ENCODE assay signal across 8 cellular contexts in genomic region chr19:57499680-57500395, GRCh38. TPM values are rescaled to one million over a fixed set of nuclear protein-coding genes. Genes with fewer than 3 reads are reported as not detected.
DNase-seq lines count a peak whose midpoint lies in the region; ATAC-seq and TF ChIP-seq lines count a peak whose summit lies in the region.
"Not testable (repeated sequence)": the region's sequence is repeated elsewhere in the genome, so short reads cannot be mapped to it uniquely, and the experiment has no call there.

Gene ZNF773, plus strand, starts transcription at chr19:57499938. Its CDS starts 143 bp downstream, at chr19:57500081.

- H2AFZ ChIP-seq in fibroblast of lung (ENCODE audit: low read length): peak within 1 kb of the TSS; percentile 71

- H3K4me1 Mint-ChIP-seq in activated T-cell treated with anti-CD3 and anti-CD28 coated beads, Interleukin-2, amount 50 U/mL, for 72 hours (ENCODE audit: low read depth): peaks cover 33% of the 10 kb centered on the region
- peaks cover 21 to 36% (median 32%) of the 10 kb centered on the region in 7 donors for H3K4me1 Mint-ChIP-seq in naive thymus-derived CD4-positive, alpha-beta T cell
- H3K4me1 Mint-ChIP-seq in stimulated activated effector memory CD8-positive, alpha-beta T cell treated with anti-CD3 and anti-CD28 coated beads, Interleukin-12 subunit alpha, Interleukin-12 subunit beta, amount 100 ng/mL, for 72 hours: peaks cover 25% of the 10 kb centered on the region

- H3K27ac Mint-ChIP-seq in activated T-cell treated with anti-CD3 and anti-CD28 coated beads, Interleukin-2, amount 50 U/mL, for 72 hours: peak within 1 kb of the TSS; percentile 91
- peak within 1 kb of the TSS; percentile 78 to 96 (median 87) for H3K27ac Mint-ChIP-seq in naive thymus-derived CD4-positive, alpha-beta T cell
- peak within 1 kb of the TSS; percentile 85 for H3K27ac Mint-ChIP-seq in stimulated activated effector memory CD8-positive, alpha-beta T cell treated with anti-CD3 and anti-CD28 coated beads, Interleukin-12 subunit alpha, Interleukin-12 subunit beta, amount 100 ng/mL, for 72 hours

- H3K4me2 ChIP-seq in fibroblast of lung (ENCODE audit: extremely low read depth, insufficient read depth, low read length): peak within 1 kb of the TSS; percentile 72

- TF ChIP-seq POLR2A in Peyer's patch (IDR thresholded peaks at IDR 0.05): peak; percentile 57 to 58

- TF ChIP-seq CTCF in Peyer's patch (IDR thresholded peaks at IDR 0.05); fibroblast of lung (conservative IDR thresholded peaks at IDR 0.05 in 1 of 2, IDR thresholded peaks at IDR 0.05 in 1 of 2; ENCODE audit: low read depth in 1 of 2, low read length in 2 of 2): not testable (repeated sequence)

- H3K9me3 Mint-ChIP-seq in activated T-cell treated with anti-CD3 and anti-CD28 coated beads, Interleukin-2, amount 50 U/mL, for 72 hours: peaks cover 22 to 30% of the 10 kb centered on the region in 2 donors
- peaks cover 18 to 91% (median 52%) of the 10 kb centered on the region in 11 donors for H3K9me3 Mint-ChIP-seq in naive thymus-derived CD4-positive, alpha-beta T cell
- H3K9me3 Mint-ChIP-seq in stimulated activated effector memory CD8-positive, alpha-beta T cell treated with anti-CD3 and anti-CD28 coated beads, Interleukin-12 subunit alpha, Interleukin-12 subunit beta, amount 100 ng/mL, for 72 hours: peaks cover 31% of the 10 kb centered on the region

- H3K4me1 ChIP-seq in Peyer's patch; fibroblast of lung (ENCODE audit: control insufficient read depth, extremely low read depth, insufficient read depth, low read length); naive thymus-derived CD4-positive, alpha-beta T cell (ENCODE audit: control insufficient read depth in 2 of 2, insufficient read depth in 2 of 2, low read length in 2 of 2): not testable (repeated sequence)

- peaks cover 0 to 32% (median 0%) of the 10 kb centered on the region in 3 donors for H3K36me3 ChIP-seq in Peyer's patch
- H3K36me3 ChIP-seq in fibroblast of lung (ENCODE audit: control insufficient read depth, insufficient read depth, low read length): not testable (repeated sequence)
- peaks cover 0 to 30% (median 9%) of the 10 kb centered on the region in 3 experiments for H3K36me3 ChIP-seq in naive thymus-derived CD4-positive, alpha-beta T cell (ENCODE audit: control insufficient read depth in 2 of 3, insufficient read depth in 3 of 3, low read length in 3 of 3)

- H3K9ac ChIP-seq in fibroblast of lung (ENCODE audit: insufficient read depth, low read length): peak within 1 kb of the TSS; percentile 88

- peak; percentile 96 for ATAC-seq in GM21723 (IDR thresholded peaks at IDR 0.05; ENCODE audit: unreplicated experiment)
- ATAC-seq in activated T-cell treated with anti-CD3 and anti-CD28 coated beads, Interleukin-2, amount 50 U/mL, for 72 hours (replicated peaks in 1 of 2): peak; percentile 98 to 99
- ATAC-seq in naive thymus-derived CD4-positive, alpha-beta T cell: peak; percentile 99
- ATAC-seq in stimulated activated effector memory CD8-positive, alpha-beta T cell treated with anti-CD3 and anti-CD28 coated beads, Interleukin-12 subunit alpha, Interleukin-12 subunit beta, amount 100 ng/mL, for 72 hours: peak; percentile 100

- CTCF ChIA-PET in naive thymus-derived CD4-positive, alpha-beta T cell (lab: Charles Lee): not testable (repeated sequence)

- H3K27ac ChIP-seq in Peyer's patch: peak within 1 kb of the TSS; percentile 81 to 90 (median 88)
- peak within 1 kb of the TSS; percentile 78 for H3K27ac ChIP-seq in fibroblast of lung (ENCODE audit: insufficient read depth, low read length)
- peak within 1 kb of the TSS; percentile 82 for H3K27ac ChIP-seq in naive thymus-derived CD4-positive, alpha-beta T cell (ENCODE audit: low read depth, low read length)

- H3K9me3 ChIP-seq in Peyer's patch: peaks cover 0 to 25% (median 0%) of the 10 kb centered on the region in 4 donors
- H3K9me3 ChIP-seq in fibroblast of lung (ENCODE audit: control insufficient read depth, insufficient read depth, low read depth, low read length): not testable (repeated sequence)
- peaks cover 0 to 47% (median 21%) of the 10 kb centered on the region in 3 experiments for H3K9me3 ChIP-seq in naive thymus-derived CD4-positive, alpha-beta T cell (ENCODE audit: control insufficient read depth in 2 of 3, low read length in 3 of 3)

- intact Hi-C loops in naive thymus-derived CD4-positive, alpha-beta T cell (cut with micrococcal nuclease): loop anchor here (1.0 to 10.0 kb wide), 13 partner anchors 13 to 1105 kb away; partner anchors contain the start of genes ZNF211 (in 2 of the 2), ZNF419 (in 2 of the 2), ZNF549 (in 2 of the 2) and ZNF749 (in 2 of the 2)

- H3K27me3 ChIP-seq in Peyer's patch; fibroblast of lung (ENCODE audit: control insufficient read depth, insufficient read depth, low read length); naive thymus-derived CD4-positive, alpha-beta T cell (ENCODE audit: control insufficient read depth in 2 of 2, insufficient read depth in 2 of 2, low read length in 2 of 2): not testable (repeated sequence)

- H3K79me2 ChIP-seq in fibroblast of lung (ENCODE audit: control insufficient read depth, insufficient read depth, low read length): peaks cover 22% of the 10 kb centered on the region

- H3K4me3 ChIP-seq in Peyer's patch: peak within 1 kb of the TSS; percentile 58 to 98 (median 78)
- H3K4me3 ChIP-seq in fibroblast of lung (replicated peaks in 1 of 4; ENCODE audit: control extremely low read depth in 1 of 4, insufficient read depth in 1 of 4, low read depth in 3 of 4, low read length in 4 of 4): peak within 1 kb of the TSS; percentile 61 to 78 (median 64)
- peak within 1 kb of the TSS; percentile 54 for H3K4me3 ChIP-seq in naive thymus-derived CD4-positive, alpha-beta T cell (ENCODE audit: low read length)

- peaks cover 44 to 57% of the 10 kb centered on the region in 2 donors for H3K36me3 Mint-ChIP-seq in activated T-cell treated with anti-CD3 and anti-CD28 coated beads, Interleukin-2, amount 50 U/mL, for 72 hours (ENCODE audit: insufficient read depth in 2 of 2)
- H3K36me3 Mint-ChIP-seq in naive thymus-derived CD4-positive, alpha-beta T cell: peaks cover 30 to 60% (median 57%) of the 10 kb centered on the region in 5 donors
- peaks cover 38% of the 10 kb centered on the region for H3K36me3 Mint-ChIP-seq in stimulated activated effector memory CD8-positive, alpha-beta T cell treated with anti-CD3 and anti-CD28 coated beads, Interleukin-12 subunit alpha, Interleukin-12 subunit beta, amount 100 ng/mL, for 72 hours

- H4K20me1 ChIP-seq in fibroblast of lung (ENCODE audit: control insufficient read depth, extremely low read depth, insufficient read depth, low read length): not testable (repeated sequence)

- DNase-seq in DMS79 (lab: John Stamatoyannopoulos, UW) (peak; percentile 84), KG1 (lab: John Stamatoyannopoulos, UW) (peak; percentile 93), Peyer's patch (peak; percentile 94 to 98 (median 96)), fibroblast of lung (ENCODE audit: low read depth in 2 of 2) (peak; percentile 96 to 97)
- peak; percentile 96 to 97 for DNase-seq in activated T-cell treated with anti-CD3 and anti-CD28 coated beads, Interleukin-2, amount 50 U/mL, for 72 hours
- peak; percentile 89 to 97 (median 94) for DNase-seq in naive thymus-derived CD4-positive, alpha-beta T cell
- DNase-seq in stimulated activated effector memory CD8-positive, alpha-beta T cell treated with anti-CD3 and anti-CD28 coated beads, Interleukin-12 subunit alpha, Interleukin-12 subunit beta, amount 100 ng/mL, for 72 hours (ENCODE audit: low spot score in 2 of 2): peak; percentile 83 to 93

- not testable (repeated sequence) for H3K27me3 Mint-ChIP-seq in activated T-cell treated with anti-CD3 and anti-CD28 coated beads, Interleukin-2, amount 50 U/mL, for 72 hours (ENCODE audit: low read depth); naive thymus-derived CD4-positive, alpha-beta T cell

- POLR2A ChIA-PET in naive thymus-derived CD4-positive, alpha-beta T cell (lab: Charles Lee): interaction anchor here (1.0 to 1.1 kb wide), 2 partner anchors 12 to 79 kb away, joined by 3 to 9 read pairs; partner anchors contain the start of genes ZNF416 and ZNF419

- peak within 1 kb of the TSS; percentile 48 to 90 for H3K4me3 Mint-ChIP-seq in activated T-cell treated with anti-CD3 and anti-CD28 coated beads, Interleukin-2, amount 50 U/mL, for 72 hours
- H3K4me3 Mint-ChIP-seq in naive thymus-derived CD4-positive, alpha-beta T cell: peak within 1 kb of the TSS; percentile 76 to 94 (median 81)
- peak within 1 kb of the TSS; percentile 53 for H3K4me3 Mint-ChIP-seq in stimulated activated effector memory CD8-positive, alpha-beta T cell treated with anti-CD3 and anti-CD28 coated beads, Interleukin-12 subunit alpha, Interleukin-12 subunit beta, amount 100 ng/mL, for 72 hours

RNA-seq across cellular contexts. Expression of gene ZNF773, which starts in this region (rescaled TPM):
- total RNA-seq in Peyer's patch: 10 to 100 TPM in 1 of 4 donors, 1 to 10 TPM in 3; 6.3 to 10.7 (median 9.7) TPM
- total RNA-seq in activated T-cell treated with anti-CD3 and anti-CD28 coated beads, Interleukin-2, amount 50 U/mL, for 72 hours: 10 to 100 TPM; 11.9 to 12.7 TPM
- total RNA-seq in fibroblast of lung: 20.8 and 39.8 TPM in 2 replicates
- polyA plus RNA-seq in fibroblast of lung: 6.8 and 9.4 TPM in 2 replicates
- polyA plus RNA-seq in fibroblast of lung (2012): 4.5 and 5.0 TPM in 2 replicates
- polyA minus RNA-seq in fibroblast of lung (ENCODE audit: low replicate concordance): 1.6 and 1.8 TPM in 2 replicates
- total RNA-seq in naive thymus-derived CD4-positive, alpha-beta T cell: 10 to 100 TPM in 3 of 5 experiments, 1 to 10 TPM in 2; 5.8 to 32.7 (median 14.4) TPM
- 10 to 100 TPM in 1 of 2 donors, 1 to 10 TPM in 1; 9.7 to 18.9 TPM for polyA plus RNA-seq in naive thymus-derived CD4-positive, alpha-beta T cell

Comparison
In these comparisons a context has a peak if more than half of its experiments do, and no peak if none do; other contexts are left out.
1. Peak in every context shown above with its lines: DNase-seq, ATAC-seq, H3K4me3 ChIP-seq and H3K27ac ChIP-seq.